ENCODE assay signal across 8 cellular contexts in genomic region chr17:45247429-45248131, GRCh38. TPM values are rescaled to one million over a fixed set of nuclear protein-coding genes. Genes with fewer than 3 reads are reported as not detected.
A peak's percentile ranks its signal among the peaks of the same experiment; 100 is the strongest.
DNase-seq lines count a peak whose midpoint lies in the region; ATAC-seq, FAIRE-seq and TF ChIP-seq lines count a peak whose summit lies in the region.

No MANE protein-coding gene starts in this region.

- ATAC-seq in GM19023 (IDR thresholded peaks at IDR 0.05; ENCODE audit: unreplicated experiment): peak; percentile 86
- peak; percentile 73 for ATAC-seq in HG03159 (IDR thresholded peaks at IDR 0.05; ENCODE audit: unreplicated experiment)
- ATAC-seq in HepG2: peak; percentile 87

- no TSS peak for BruUV-seq in HepG2 (replicated peaks; lab: Mats Ljungman, UMichigan)

- 0 out of 2 replicates have a peak, but pooled peaks have one; percentile 7 for TF ChIP-seq RAD21 in HepG2 (CRISPR knock-in tag; IDR thresholded peaks at IDR 0.05)

- no peak for FAIRE-seq in HepG2 (lab: Jason Lieb, UNC)

- intact Hi-C loops in colonic mucosa (cut with DNase I): no loop called here
- intact Hi-C loops in HepG2 (cut with micrococcal nuclease; ENCODE audit: unreplicated experiment): loop anchor here (1.0 kb wide), 1 partner anchor 138 kb away; no protein-coding TSS in a partner anchor

- H3K9ac ChIP-seq in colonic mucosa (ENCODE audit: low read depth in 2 of 2, low read length in 2 of 2) (peak overlapping the region; percentile 76 to 87), HepG2 (ENCODE audit: insufficient read depth, low read depth, low read length) (peak overlapping the region; percentile 59)

- no peak for DNase-seq in AG04449 (ENCODE audit: low read depth, low spot score)
- DNase-seq in NCI-H446 treated with DMSO at 0.1 percent for 48 hours (lab: John Stamatoyannopoulos, UW): peak; percentile 82
- peak; percentile 94 to 96 for DNase-seq in activated CD4-positive, alpha-beta T cell treated with anti-CD3 and anti-CD28 coated beads for 4 hours
- DNase-seq in colonic mucosa: peak; percentile 99
- DNase-seq in HepG2 (ENCODE audit: low spot score): peak; percentile 89
- peak; percentile 88 to 91 (median 90) for DNase-seq in stimulated activated CD4-positive, alpha-beta T cell treated with anti-CD3 and anti-CD28 coated beads, TNF-alpha, amount 100 ng/mL, for 1 hour (ENCODE audit: low read depth in 3 of 3, low spot score in 1 of 3)

- no peak for TF ChIP-seq CTCF in AG04449 (IDR thresholded peaks at IDR 0.05; ENCODE audit: insufficient read depth, low read length, missing control alignments)
- TF ChIP-seq CTCF in colonic mucosa (IDR thresholded peaks at IDR 0.05): no peak
- TF ChIP-seq CTCF in HepG2 (CRISPR knock-in tag; IDR thresholded peaks at IDR 0.05): no peak

- H4K20me1 ChIP-seq in HepG2 (ENCODE audit: insufficient read depth, low read length): no peaks in the 10 kb centered on the region

- H2AFZ ChIP-seq in HepG2 (ENCODE audit: low read length): no peak overlapping the region

- peak overlapping the region; percentile 96 for H3K4me2 ChIP-seq in HepG2 (ENCODE audit: low read depth, low read length)

- under 1% methylated on average over 45 of the region's 61 CpGs for WGBS in HepG2 (ENCODE audit: low lambda C conversion rate)

- H3K9me3 ChIP-seq in colonic mucosa (no peaks in the 10 kb centered on the region), HepG2 (ENCODE audit: low read length) (no peaks in the 10 kb centered on the region)

- CTCF ChIA-PET in AG04449 (lab: Yijun Ruan, JAX) (interaction anchor here (1.0 to 10.2 kb wide), 11 partner anchors 8 to 146 kb away, joined by 3 to 73 read pairs (median 5); no protein-coding TSS in a partner anchor), HepG2 (lab: Yijun Ruan, JAX; ENCODE audit: low intra/inter-chr PET ratio, low total read pairs) (interaction anchor here (1.5 kb wide), 1 partner anchor 11 kb away, joined by 4 read pairs; no protein-coding TSS in a partner anchor)

- no peaks in the 10 kb centered on the region for H3K27me3 ChIP-seq in colonic mucosa
- H3K27me3 ChIP-seq in HepG2 (ENCODE audit: control insufficient read depth in 1 of 2, insufficient read depth in 2 of 2, low read length in 2 of 2): peaks cover under 1 to 34% of the 10 kb centered on the region in 2 experiments; a peak in 4 of 5 replicates

- H3K4me3 ChIP-seq in AG04449 (ENCODE audit: low read depth, low read length) (peak overlapping the region; percentile 56), colonic mucosa (peak overlapping the region; percentile 59), HepG2 (replicated peaks in 1 of 3; ENCODE audit: insufficient read depth in 1 of 3, low read depth in 2 of 3, low read length in 3 of 3) (peak overlapping the region; percentile 80 to 84 (median 84))

- peak; percentile 44 to 62; a peak in 3 of 4 replicates for TF ChIP-seq POLR2A in HepG2 (IDR thresholded peaks at IDR 0.05; ENCODE audit: insufficient read depth in 1 of 2, low read depth in 2 of 2, low read length in 2 of 2)

- H3K79me2 ChIP-seq in HepG2 (ENCODE audit: insufficient read depth, low read length): no peaks in the 10 kb centered on the region

- POLR2A ChIA-PET in AG04449 (lab: Yijun Ruan, JAX): no interaction called here
- POLR2A ChIA-PET in HepG2 (lab: Yijun Ruan, JAX): interaction anchor here (0.9 to 2.8 kb wide), 13 partner anchors 9 to 187 kb away, joined by 3 to 17 read pairs (median 4); partner anchors contain the start of genes HEXIM1, HEXIM2, MAP3K14 and NMT1

- H3K36me3 ChIP-seq in colonic mucosa (no peaks in the 10 kb centered on the region), HepG2 (replicated peaks in 1 of 2; ENCODE audit: control insufficient read depth in 1 of 2, insufficient read depth in 2 of 2, low read length in 2 of 2) (no peaks in the 10 kb centered on the region)

- H3K27ac ChIP-seq in colonic mucosa (peak overlapping the region; percentile 93), HepG2 (ENCODE audit: extremely low read length, insufficient read depth, low read length) (no peak overlapping the region)

- TF ChIP-seq EP300 in HepG2 (IDR thresholded peaks at IDR 0.05; ENCODE audit: low read depth in 2 of 2, low read length in 2 of 2): no peak
- no peak for TF ChIP-seq EP300 in HepG2 (CRISPR knock-in tag; IDR thresholded peaks at IDR 0.05; ENCODE audit: borderline replicate concordance)

- H3K4me1 ChIP-seq in colonic mucosa: peaks cover 11% of the 10 kb centered on the region
- H3K4me1 ChIP-seq in HepG2 (ENCODE audit: insufficient read depth, low read length): peaks cover 40% of the 10 kb centered on the region

- in situ Hi-C loops in HepG2 (cut with HindIII; ENCODE audit: extremely low pct_ligation_motif_present, low pct_unique_long_range_greater_than_20kb): loop anchor here (5.0 kb wide), 1 partner anchor 100 kb away; the partner anchor contains the start of gene HEXIM1

TF ChIP-seq in HepG2, 621 proteins besides CTCF, POLR2A, EP300 and RAD21 (continues in another document):
- TF ChIP-seq SNAPC2 (CRISPR knock-in tag; IDR thresholded peaks at IDR 0.05) (peak; percentile 30; the same call in 1 of the 2 replicates), NKX3-1 (CRISPR knock-in tag; IDR thresholded peaks at IDR 0.05) (0 out of 2 replicates have a peak, but pooled peaks have one; percentile 12), ZFAT (CRISPR knock-in tag; conservative IDR thresholded peaks at IDR 0.05) (no peak), CCAR2 (optimal IDR thresholded peaks at IDR 0.05; ENCODE audit: low read depth, low read length) (no peak), MAX (IDR thresholded peaks at IDR 0.05) (peak; percentile 80), FOXC1 (CRISPR knock-in tag; IDR thresholded peaks at IDR 0.05; ENCODE audit: borderline replicate concordance) (no peak), ZNF382 (CRISPR knock-in tag; IDR thresholded peaks at IDR 0.05; ENCODE audit: borderline replicate concordance) (no peak), ZNF326 (CRISPR knock-in tag; IDR thresholded peaks at IDR 0.05; ENCODE audit: borderline replicate concordance) (no peak), ZFP82 (CRISPR knock-in tag; IDR thresholded peaks at IDR 0.05; ENCODE audit: borderline replicate concordance) (0 out of 2 replicates have a peak, but pooled peaks have one; percentile 68), MEIS2 (CRISPR knock-in tag; IDR thresholded peaks at IDR 0.05) (peak; percentile 56; the same call in 1 of the 2 replicates), XBP1 (CRISPR knock-in tag; IDR thresholded peaks at IDR 0.05) (no peak), ZNF230 (CRISPR knock-in tag; IDR thresholded peaks at IDR 0.05) (no peak)

RNA-seq across cellular contexts. Expression of gene SPATA32, which starts 14.3 kb away (rescaled TPM):
- not detected for total RNA-seq in colonic mucosa
- total RNA-seq in HepG2 (2016; rRNA removed; fragmentation: Illumina TruSeq; extraction: Trizol): not detected in 2 replicates
- not detected in 2 replicates for total RNA-seq in HepG2 (2016; cell fraction: cytosol; rRNA removed; fragmentation: Illumina TruSeq; extraction: Trizol; ENCODE audit: low read depth)
- not detected in 2 replicates for total RNA-seq in HepG2 (2016; cell fraction: insoluble cytoplasmic fraction; rRNA removed; fragmentation: Illumina TruSeq; extraction: Trizol)
- total RNA-seq in HepG2 (2016; cell fraction: membrane; rRNA removed; fragmentation: Illumina TruSeq; extraction: Trizol): not detected in 2 replicates
- total RNA-seq in HepG2 (2016; cell fraction: nucleus; rRNA removed; fragmentation: Illumina TruSeq; extraction: Trizol): not detected in 2 replicates
- polyA plus RNA-seq in HepG2 (2011; rRNA removed): not detected in 2 replicates
- polyA plus RNA-seq in HepG2 (2011; cell fraction: cytosol; rRNA removed): not detected in 2 replicates
- not detected in 2 replicates for polyA plus RNA-seq in HepG2 (2011; cell fraction: nucleus; rRNA removed)
- not detected in 2 replicates for polyA plus RNA-seq in HepG2 (2012)
- polyA plus RNA-seq in HepG2 (2016; cell fraction: cytosol; fragmentation: Illumina TruSeq; extraction: Trizol; ENCODE audit: low read depth): not detected in 2 replicates
- not detected in 2 replicates for polyA plus RNA-seq in HepG2 (2016; cell fraction: insoluble cytoplasmic fraction; fragmentation: Illumina TruSeq; extraction: Trizol; ENCODE audit: low read depth)
- polyA plus RNA-seq in HepG2 (2016; cell fraction: membrane; fragmentation: Illumina TruSeq; extraction: Trizol; ENCODE audit: low read depth): not detected in 2 replicates
- polyA plus RNA-seq in HepG2 (2016; cell fraction: nucleus; fragmentation: Illumina TruSeq; extraction: Trizol; ENCODE audit: insufficient read depth, low read depth): not detected in 2 replicates
- not detected in 2 replicates for polyA minus RNA-seq in HepG2 (2011; rRNA and poly(A)+ RNA removed; ENCODE audit: low replicate concordance)
- polyA minus RNA-seq in HepG2 (2011; cell fraction: cytosol; rRNA and poly(A)+ RNA removed): not detected in 2 replicates
- polyA minus RNA-seq in HepG2 (2011; cell fraction: nucleus; rRNA and poly(A)+ RNA removed): not detected in 2 replicates

RNA-seq across cellular contexts. Expression of gene FMNL1, which starts 25.9 kb away (rescaled TPM):
- total RNA-seq in colonic mucosa (1 to 10 TPM; 6.8 to 8.4 TPM), HepG2 (2016; rRNA removed; fragmentation: Illumina TruSeq; extraction: Trizol) (0.39 and 0.53 TPM in 2 replicates)
- 0.61 TPM in 1 of 2 replicates, not detected in the other for total RNA-seq in HepG2 (2016; cell fraction: cytosol; rRNA removed; fragmentation: Illumina TruSeq; extraction: Trizol; ENCODE audit: low read depth)
- 0.12 and 0.41 TPM in 2 replicates for total RNA-seq in HepG2 (2016; cell fraction: insoluble cytoplasmic fraction; rRNA removed; fragmentation: Illumina TruSeq; extraction: Trizol)
- total RNA-seq in HepG2 (2016; cell fraction: membrane; rRNA removed; fragmentation: Illumina TruSeq; extraction: Trizol): 0.48 and 0.74 TPM in 2 replicates
- total RNA-seq in HepG2 (2016; cell fraction: nucleus; rRNA removed; fragmentation: Illumina TruSeq; extraction: Trizol): 0.56 and 0.63 TPM in 2 replicates
- 0.70 and 1.1 TPM in 2 replicates for polyA plus RNA-seq in HepG2 (2011; rRNA removed)
- polyA plus RNA-seq in HepG2 (2011; cell fraction: cytosol; rRNA removed): 0.38 and 0.48 TPM in 2 replicates
- polyA plus RNA-seq in HepG2 (2011; cell fraction: nucleus; rRNA removed): 4.9 and 6.1 TPM in 2 replicates
- 0.78 and 1.2 TPM in 2 replicates for polyA plus RNA-seq in HepG2 (2012)
- polyA plus RNA-seq in HepG2 (2016; cell fraction: cytosol; fragmentation: Illumina TruSeq; extraction: Trizol; ENCODE audit: low read depth): 0.27 TPM in 1 of 2 replicates, not detected in the other
- polyA plus RNA-seq in HepG2 (2016; cell fraction: insoluble cytoplasmic fraction; fragmentation: Illumina TruSeq; extraction: Trizol; ENCODE audit: low read depth): 0.37 and 0.69 TPM in 2 replicates
- 0.31 and 0.37 TPM in 2 replicates for polyA plus RNA-seq in HepG2 (2016; cell fraction: membrane; fragmentation: Illumina TruSeq; extraction: Trizol; ENCODE audit: low read depth)
- 1.9 and 2.6 TPM in 2 replicates for polyA plus RNA-seq in HepG2 (2016; cell fraction: nucleus; fragmentation: Illumina TruSeq; extraction: Trizol; ENCODE audit: insufficient read depth, low read depth)
- polyA minus RNA-seq in HepG2 (2011; rRNA and poly(A)+ RNA removed; ENCODE audit: low replicate concordance): 0.68 and 17.4 TPM in 2 replicates
- 0.69 TPM in 1 of 2 replicates, not detected in the other for polyA minus RNA-seq in HepG2 (2011; cell fraction: cytosol; rRNA and poly(A)+ RNA removed)
- polyA minus RNA-seq in HepG2 (2011; cell fraction: nucleus; rRNA and poly(A)+ RNA removed): 0.77 and 1.4 TPM in 2 replicates
